ENCODE assay signal across 7 cellular contexts in genomic region chr17:53428913-53429312, GRCh38.
"Had no signal": no experiment of that assay in that cellular context is flagged by ENCODE, and none has a peak within 500 bp of the region (broad histone marks: within the 10 kb centered on the region; RNA-seq: fewer than 3 reads in every experiment).

No MANE protein-coding gene starts in this region.

- DNase-seq: IMR-90, KBM-7, KG1 had no signal

- ATAC-seq: K562 had no signal

- FAIRE-seq: HTR-8/SVneo, K562 had no signal

- H3K4me2 ChIP-seq: KMS-11 had no signal

- H3K4me3 ChIP-seq: K562 had no signal

- H3K27ac ChIP-seq: HL-60, KMS-11 had no signal

- H3K9ac ChIP-seq: KMS-11 had no signal
